ENCODE assay signal across 27 cellular contexts in genomic region chr7:143435266-143435665, GRCh38. TPM values are rescaled to one million over a fixed set of nuclear protein-coding genes. Genes with fewer than 3 reads are reported as not detected.
DNase-seq lines count a peak whose midpoint lies in the region; ATAC-seq and TF ChIP-seq lines count a peak whose summit lies in the region.
"Had no signal": no experiment of that assay in that cellular context is flagged by ENCODE, and none has a peak within 500 bp of the region (broad histone marks: within the 10 kb centered on the region; RNA-seq: fewer than 3 reads in every experiment).

No MANE protein-coding gene starts in this region.

- H3K4me3 ChIP-seq in fibroblast of mammary gland (ENCODE audit: control insufficient read depth, low read depth, low read length), result no peak overlapping the region
- H3K4me3 ChIP-seq: neural progenitor cell, tibial nerve had no signal

- peaks cover 3% of the 10 kb centered on the region; the same call in 1 of the 2 replicates for H3K9me3 Mint-ChIP-seq in WTC11
- H3K9me3 Mint-ChIP-seq in activated naive CD8-positive, alpha-beta T cell treated with anti-CD3 and anti-CD28 coated beads, Interleukin-2, amount 50 U/mL, for 24 hours, result no peaks in the 10 kb centered on the region
- no peaks in the 10 kb centered on the region for H3K9me3 Mint-ChIP-seq in activated naive CD8-positive, alpha-beta T cell treated with anti-CD3 and anti-CD28 coated beads for 36 hours
- H3K9me3 Mint-ChIP-seq: activated CD4-positive, alpha-beta memory T cell treated with anti-CD3 and anti-CD28 coated beads for 36 hours; activated T-cell treated with anti-CD3 and anti-CD28 coated beads, Interleukin-2, amount 50 U/mL, for 72 hours; brain; CD8-positive, alpha-beta memory T cell; immature natural killer cell had no signal

- CTCF ChIA-PET in WTC11 (lab: Charles Lee), result interaction anchor here (1.3 kb wide), 1 partner anchor 18 kb away, joined by 3 read pairs; no protein-coding TSS in a partner anchor

- ATAC-seq in WTC11 (no peak), GM21360 (IDR thresholded peaks at IDR 0.05; ENCODE audit: unreplicated experiment) (no peak)
- no peak for ATAC-seq in activated naive CD8-positive, alpha-beta T cell treated with anti-CD3 and anti-CD28 coated beads, Interleukin-2, amount 50 U/mL, for 24 hours
- ATAC-seq: activated T-cell treated with anti-CD3 and anti-CD28 coated beads, Interleukin-2, amount 50 U/mL, for 72 hours; sciatic nerve had no signal

- no peaks in the 10 kb centered on the region; the same call in 1 of the 2 replicates for H3K27me3 Mint-ChIP-seq in WTC11 (ENCODE audit: low read depth)
- H3K27me3 Mint-ChIP-seq in activated naive CD8-positive, alpha-beta T cell treated with anti-CD3 and anti-CD28 coated beads, Interleukin-2, amount 50 U/mL, for 24 hours, result no peaks in the 10 kb centered on the region
- H3K27me3 Mint-ChIP-seq in activated naive CD8-positive, alpha-beta T cell treated with anti-CD3 and anti-CD28 coated beads for 36 hours, result no peaks in the 10 kb centered on the region
- H3K27me3 Mint-ChIP-seq: activated CD4-positive, alpha-beta memory T cell treated with anti-CD3 and anti-CD28 coated beads for 36 hours; brain had no signal

- no peak overlapping the region for H3K4me3 Mint-ChIP-seq in WTC11
- no peak overlapping the region for H3K4me3 Mint-ChIP-seq in activated naive CD8-positive, alpha-beta T cell treated with anti-CD3 and anti-CD28 coated beads, Interleukin-2, amount 50 U/mL, for 24 hours
- H3K4me3 Mint-ChIP-seq in activated naive CD8-positive, alpha-beta T cell treated with anti-CD3 and anti-CD28 coated beads for 36 hours, result no peak overlapping the region
- H3K4me3 Mint-ChIP-seq: activated CD4-positive, alpha-beta memory T cell treated with anti-CD3 and anti-CD28 coated beads for 36 hours; activated T-cell treated with anti-CD3 and anti-CD28 coated beads, Interleukin-2, amount 50 U/mL, for 72 hours; brain; CD8-positive, alpha-beta memory T cell; immature natural killer cell; neural progenitor cell had no signal

- H3K27ac Mint-ChIP-seq in WTC11, result peak overlapping the region; percentile 92
- H3K27ac Mint-ChIP-seq in activated naive CD8-positive, alpha-beta T cell treated with anti-CD3 and anti-CD28 coated beads, Interleukin-2, amount 50 U/mL, for 24 hours, result no peak overlapping the region
- no peak overlapping the region for H3K27ac Mint-ChIP-seq in activated naive CD8-positive, alpha-beta T cell treated with anti-CD3 and anti-CD28 coated beads for 36 hours
- H3K27ac Mint-ChIP-seq: activated CD4-positive, alpha-beta memory T cell treated with anti-CD3 and anti-CD28 coated beads for 36 hours; activated T-cell treated with anti-CD3 and anti-CD28 coated beads, Interleukin-2, amount 50 U/mL, for 72 hours; brain; CD8-positive, alpha-beta memory T cell; immature natural killer cell; neural progenitor cell had no signal

- H3K36me3 Mint-ChIP-seq in WTC11, result no peaks in the 10 kb centered on the region; the same call in 1 of the 2 replicates
- no peaks in the 10 kb centered on the region for H3K36me3 Mint-ChIP-seq in activated naive CD8-positive, alpha-beta T cell treated with anti-CD3 and anti-CD28 coated beads, Interleukin-2, amount 50 U/mL, for 24 hours (ENCODE audit: low read depth)
- H3K36me3 Mint-ChIP-seq in activated naive CD8-positive, alpha-beta T cell treated with anti-CD3 and anti-CD28 coated beads for 36 hours, result peaks cover 10% of the 10 kb centered on the region
- H3K36me3 Mint-ChIP-seq: activated CD4-positive, alpha-beta memory T cell treated with anti-CD3 and anti-CD28 coated beads for 36 hours; brain; immature natural killer cell; neural progenitor cell had no signal

- TF ChIP-seq CTCF in WTC11 (IDR thresholded peaks at IDR 0.05), result no peak
- TF ChIP-seq CTCF in fibroblast of mammary gland (conservative IDR thresholded peaks at IDR 0.05; ENCODE audit: control insufficient read depth, insufficient read depth, low read depth, low read length), result no peak

- DNase-seq in A172 (ENCODE audit: low spot score), result peak; percentile 8
- DNase-seq in Daoy (ENCODE audit: low read depth), result peak; percentile 37
- DNase-seq in WTC11 (ENCODE audit: low spot score), result no peak
- DNase-seq in fibroblast of mammary gland (ENCODE audit: low read depth), result peak; percentile 56
- no peak for DNase-seq in NK-92 treated with Interleukin-12 subunit alpha and Interleukin-12 subunit beta, amount 100 ng/mL, for 24 hours (lab: John Stamatoyannopoulos, UW)
- no peak for DNase-seq in activated naive CD8-positive, alpha-beta T cell treated with anti-CD3 and anti-CD28 coated beads, Interleukin-2, amount 50 U/mL, for 24 hours
- DNase-seq in activated naive CD8-positive, alpha-beta T cell treated with anti-CD3 and anti-CD28 coated beads for 36 hours, result no peak
- DNase-seq: activated CD4-positive, alpha-beta memory T cell treated with anti-CD3 and anti-CD28 coated beads for 36 hours; activated CD4-positive, alpha-beta T cell treated with anti-CD3 and anti-CD28 coated beads for 1 hour; activated naive CD4-positive, alpha-beta T cell treated with Interleukin-2 at 50 U/mL for 16 hours; activated T-cell treated with anti-CD3 and anti-CD28 coated beads, Interleukin-2, amount 50 U/mL, for 72 hours; amniotic stem cell; CD8-positive, alpha-beta memory T cell; immature natural killer cell; NCI-H1092; NCI-H1694 treated with DMSO at 0.1 percent for 48 hours; stimulated activated CD4-positive, alpha-beta T cell treated with anti-CD3 and anti-CD28 coated beads, Interleukin-4, amount 100 ng/mL, for 24 hours; T-helper 2 cell had no signal

- POLR2A ChIA-PET in WTC11 (lab: Charles Lee), result interaction anchor here (0.7 kb wide), 1 partner anchor 30 kb away, joined by 3 read pairs; no protein-coding TSS in a partner anchor

- peaks cover 22% of the 10 kb centered on the region for H3K4me1 Mint-ChIP-seq in WTC11
- peaks cover 18% of the 10 kb centered on the region for H3K4me1 Mint-ChIP-seq in activated naive CD8-positive, alpha-beta T cell treated with anti-CD3 and anti-CD28 coated beads, Interleukin-2, amount 50 U/mL, for 24 hours
- H3K4me1 Mint-ChIP-seq in activated naive CD8-positive, alpha-beta T cell treated with anti-CD3 and anti-CD28 coated beads for 36 hours, result peaks cover 30% of the 10 kb centered on the region
- H3K4me1 Mint-ChIP-seq: immature natural killer cell, neural progenitor cell had no signal

TF ChIP-seq in WTC11, 78 proteins besides CTCF, POLR2A, EP300 and RAD21 (continues in another document):
- TF ChIP-seq ZBTB43 (CRISPR knock-in tag; IDR thresholded peaks at IDR 0.05) (no peak), OVOL2 (CRISPR knock-in tag; IDR thresholded peaks at IDR 0.05; ENCODE audit: borderline replicate concordance) (no peak), NR1H2 (CRISPR knock-in tag; IDR thresholded peaks at IDR 0.05) (no peak), ZNF121 (CRISPR knock-in tag; IDR thresholded peaks at IDR 0.05) (no peak), CDX4 (CRISPR knock-in tag; IDR thresholded peaks at IDR 0.05; ENCODE audit: borderline replicate concordance) (no peak), ZNF512 (CRISPR knock-in tag; IDR thresholded peaks at IDR 0.05; ENCODE audit: borderline replicate concordance) (no peak), EMX1 (CRISPR knock-in tag; IDR thresholded peaks at IDR 0.05) (no peak), FOXK1 (CRISPR knock-in tag; IDR thresholded peaks at IDR 0.05) (no peak)

RNA-seq across cellular contexts. Expression of gene TAS2R60, which starts 8.0 kb away (rescaled TPM):
- not detected in 2 replicates for total RNA-seq in A172 (2014; rRNA removed; shearing (Covaris generic))
- total RNA-seq in Daoy (2014; rRNA removed; shearing (Covaris generic)), result not detected in 2 replicates
- 0.21 to 0.39 TPM (median 0.24 TPM) in 3 replicates for total RNA-seq in WTC11 (2021)
- not detected for total RNA-seq in activated naive CD8-positive, alpha-beta T cell treated with anti-CD3 and anti-CD28 coated beads for 36 hours
- total RNA-seq: activated CD4-positive, alpha-beta memory T cell treated with anti-CD3 and anti-CD28 coated beads for 36 hours; activated T-cell treated with anti-CD3 and anti-CD28 coated beads, Interleukin-2, amount 50 U/mL, for 72 hours; CD8-positive, alpha-beta memory T cell; cerebellum; dermis microvascular lymphatic vessel endothelial cell; glomerular endothelial cell; OCI-LY7; tibial nerve had no signal

RNA-seq across cellular contexts. Expression of gene EPHA1, which starts 26.6 kb away (rescaled TPM):
- total RNA-seq in A172 (2014; rRNA removed; shearing (Covaris generic)), result 0.03 TPM in 1 of 2 replicates, not detected in the other
- 0.09 TPM in 1 of 2 replicates, not detected in the other for total RNA-seq in Daoy (2014; rRNA removed; shearing (Covaris generic))
- 159 to 203 TPM (median 162 TPM) in 3 replicates for total RNA-seq in WTC11 (2021)
- 1 to 10 TPM; 2.3 to 3.4 TPM for total RNA-seq in activated naive CD8-positive, alpha-beta T cell treated with anti-CD3 and anti-CD28 coated beads for 36 hours
- total RNA-seq: dermis microvascular lymphatic vessel endothelial cell, glomerular endothelial cell, OCI-LY7 had no signal

RNA-seq across cellular contexts. Expression of gene TAS2R41, which starts 42.4 kb away (rescaled TPM):
- not detected in 2 replicates for total RNA-seq in A172 (2014; rRNA removed; shearing (Covaris generic))
- total RNA-seq in Daoy (2014; rRNA removed; shearing (Covaris generic)), result not detected in 2 replicates
- total RNA-seq in WTC11 (2021), result 0.31 to 0.44 TPM in 2 of 3 replicates, not detected in the other
- not detected for total RNA-seq in activated naive CD8-positive, alpha-beta T cell treated with anti-CD3 and anti-CD28 coated beads for 36 hours
- total RNA-seq: activated CD4-positive, alpha-beta memory T cell treated with anti-CD3 and anti-CD28 coated beads for 36 hours; activated T-cell treated with anti-CD3 and anti-CD28 coated beads, Interleukin-2, amount 50 U/mL, for 72 hours; CD8-positive, alpha-beta memory T cell; cerebellum; dermis microvascular lymphatic vessel endothelial cell; glomerular endothelial cell; OCI-LY7; sciatic nerve; tibial nerve had no signal

RNA-seq across cellular contexts. Expression of gene ZYX, which starts 54.1 kb away (rescaled TPM):
- 53.2 and 57.0 TPM in 2 replicates for total RNA-seq in A172 (2014; rRNA removed; shearing (Covaris generic))
- 121 and 128 TPM in 2 replicates for total RNA-seq in Daoy (2014; rRNA removed; shearing (Covaris generic))
- 166 to 179 TPM (median 167 TPM) in 3 replicates for total RNA-seq in WTC11 (2021)
- total RNA-seq in activated naive CD8-positive, alpha-beta T cell treated with anti-CD3 and anti-CD28 coated beads for 36 hours, result 100 to 1,000 TPM; 116 to 118 TPM

Comparison
In these comparisons a context has a peak if more than half of its experiments do, and no peak if none do; other contexts are left out.
1. DNase-seq: peak in A172 (single experiment), Daoy (single experiment) and fibroblast of mammary gland (single experiment); none in WTC11 (single experiment), NK-92 treated with Interleukin-12 subunit alpha and Interleukin-12 subunit beta, amount 100 ng/mL, for 24 hours (single experiment), activated naive CD8-positive, alpha-beta T cell treated with anti-CD3 and anti-CD28 coated beads, Interleukin-2, amount 50 U/mL, for 24 hours (single experiment) and activated naive CD8-positive, alpha-beta T cell treated with anti-CD3 and anti-CD28 coated beads for 36 hours (single experiment).
2. RNA of gene EPHA1, which starts 26.6 kb away (total RNA-seq): 159 to 203 TPM in WTC11; 2.3 to 3.4 TPM in activated naive CD8-positive, alpha-beta T cell treated with anti-CD3 and anti-CD28 coated beads for 36 hours, 0.03 TPM in A172 and 0.09 TPM in Daoy; every median in the first group is over 10 times any median in the second.